1 cellular context compared by ENCODE assay signal in the genomic region with DNA sequence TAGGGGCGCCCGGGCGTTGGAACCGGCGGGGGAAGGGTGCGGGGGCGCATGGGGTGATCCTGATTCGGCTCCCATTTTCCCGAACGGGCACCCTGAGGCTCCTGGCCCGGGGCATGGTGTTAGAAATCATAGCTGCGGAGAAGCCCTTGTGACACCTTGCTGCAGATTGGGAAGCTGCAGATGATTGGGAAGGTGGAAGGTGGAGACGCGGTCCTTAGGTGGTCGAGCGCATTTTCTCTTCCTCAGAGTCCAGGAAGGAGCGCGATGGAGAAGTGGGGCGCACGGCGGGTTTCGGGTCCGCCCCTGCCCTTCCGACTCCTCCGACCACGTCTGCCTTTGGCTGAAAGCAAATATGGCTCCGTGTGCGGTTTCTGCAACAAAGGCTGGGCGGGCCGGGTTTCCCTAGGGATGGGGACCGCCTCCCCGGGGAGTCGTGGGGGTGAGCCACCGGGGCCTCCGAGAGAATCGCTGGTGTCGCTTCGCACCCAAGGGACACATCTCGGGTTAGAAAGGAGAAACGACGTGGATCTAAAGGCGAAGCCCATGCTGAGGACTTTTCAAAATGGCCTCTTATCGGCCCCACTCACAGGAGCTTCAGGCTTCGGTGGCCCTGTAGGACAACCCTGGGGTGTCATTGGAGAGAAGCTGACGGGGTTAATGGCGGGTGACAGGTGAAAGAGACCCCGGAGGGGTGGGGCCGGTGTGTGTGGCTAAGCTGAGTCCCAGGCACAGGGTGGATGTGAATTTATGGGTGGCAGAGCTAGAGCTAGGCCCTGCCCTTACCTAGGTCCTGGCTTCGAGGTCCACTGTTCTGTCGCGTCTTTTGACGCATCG.
TF ChIP-seq lines count a peak whose summit lies in the region.

No MANE protein-coding gene starts in this region.

TF ChIP-seq in HepG2, 621 proteins besides CTCF, POLR2A, EP300 and RAD21 (continued from another document):
- TF ChIP-seq, protein P1, sequence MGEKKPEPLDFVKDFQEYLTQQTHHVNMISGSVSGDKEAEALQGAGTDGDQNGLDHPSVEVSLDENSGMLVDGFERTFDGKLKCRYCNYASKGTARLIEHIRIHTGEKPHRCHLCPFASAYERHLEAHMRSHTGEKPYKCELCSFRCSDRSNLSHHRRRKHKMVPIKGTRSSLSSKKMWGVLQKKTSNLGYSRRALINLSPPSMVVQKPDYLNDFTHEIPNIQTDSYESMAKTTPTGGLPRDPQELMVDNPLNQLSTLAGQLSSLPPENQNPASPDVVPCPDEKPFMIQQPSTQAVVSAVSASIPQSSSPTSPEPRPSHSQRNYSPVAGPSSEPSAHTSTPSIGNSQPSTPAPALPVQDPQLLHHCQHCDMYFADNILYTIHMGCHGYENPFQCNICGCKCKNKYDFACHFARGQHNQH (CRISPR knock-in tag; IDR thresholded peaks at IDR 0.05), result no peak
- TF ChIP-seq SRY (CRISPR knock-in tag; IDR thresholded peaks at IDR 0.05), result 0 out of 2 replicates have a peak, but pooled peaks have one; percentile 12
- TF ChIP-seq, protein P2, sequence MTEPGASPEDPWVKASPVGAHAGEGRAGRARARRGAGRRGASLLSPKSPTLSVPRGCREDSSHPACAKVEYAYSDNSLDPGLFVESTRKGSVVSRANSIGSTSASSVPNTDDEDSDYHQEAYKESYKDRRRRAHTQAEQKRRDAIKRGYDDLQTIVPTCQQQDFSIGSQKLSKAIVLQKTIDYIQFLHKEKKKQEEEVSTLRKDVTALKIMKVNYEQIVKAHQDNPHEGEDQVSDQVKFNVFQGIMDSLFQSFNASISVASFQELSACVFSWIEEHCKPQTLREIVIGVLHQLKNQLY (CRISPR knock-in tag; IDR thresholded peaks at IDR 0.05), result no peak
- no peak for TF ChIP-seq MED1 (CRISPR knock-in tag; IDR thresholded peaks at IDR 0.05)
- TF ChIP-seq, protein P3, sequence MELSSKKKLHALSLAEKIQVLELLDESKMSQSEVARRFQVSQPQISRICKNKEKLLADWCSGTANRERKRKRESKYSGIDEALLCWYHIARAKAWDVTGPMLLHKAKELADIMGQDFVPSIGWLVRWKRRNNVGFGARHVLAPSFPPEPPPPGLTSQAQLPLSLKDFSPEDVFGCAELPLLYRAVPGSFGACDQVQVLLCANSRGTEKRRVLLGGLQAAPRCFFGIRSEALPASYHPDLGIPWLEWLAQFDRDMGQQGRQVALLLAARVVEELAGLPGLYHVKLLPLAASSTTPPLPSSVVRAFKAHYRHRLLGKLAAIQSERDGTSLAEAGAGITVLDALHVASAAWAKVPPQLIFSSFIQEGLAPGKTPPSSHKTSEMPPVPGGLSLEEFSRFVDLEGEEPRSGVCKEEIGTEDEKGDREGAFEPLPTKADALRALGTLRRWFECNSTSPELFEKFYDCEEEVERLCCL (CRISPR knock-in tag; IDR thresholded peaks at IDR 0.05; ENCODE audit: borderline replicate concordance), result no peak; the same call in 1 of the 2 replicates
- no peak for TF ChIP-seq RARG (CRISPR knock-in tag; IDR thresholded peaks at IDR 0.05; ENCODE audit: low read depth)
- no peak for TF ChIP-seq LCORL (IDR thresholded peaks at IDR 0.05)
- peak; percentile 48; the same call in 1 of the 2 replicates for TF ChIP-seq LCORL (CRISPR knock-in tag; IDR thresholded peaks at IDR 0.05)
- TF ChIP-seq PTBP1 (IDR thresholded peaks at IDR 0.05; ENCODE audit: low read depth, low read length, poor library complexity, severe bottlenecking), result no peak
- TF ChIP-seq ZSCAN12 (CRISPR knock-in tag; IDR thresholded peaks at IDR 0.05), result no peak
- no peak for TF ChIP-seq ZNF207 (IDR thresholded peaks at IDR 0.05; ENCODE audit: borderline replicate concordance)
- TF ChIP-seq POLR2AphosphoS5 (IDR thresholded peaks at IDR 0.05; ENCODE audit: low read depth, low read length), result peak; percentile 37
- no peak for TF ChIP-seq TBX3 (IDR thresholded peaks at IDR 0.05; ENCODE audit: borderline replicate concordance)
- TF ChIP-seq ZNF782 (CRISPR knock-in tag; IDR thresholded peaks at IDR 0.05; ENCODE audit: borderline replicate concordance), result no peak
- TF ChIP-seq ZNF674 (CRISPR knock-in tag; IDR thresholded peaks at IDR 0.05; ENCODE audit: low read depth), result no peak
- no peak for TF ChIP-seq GLI4 (CRISPR knock-in tag; IDR thresholded peaks at IDR 0.05; ENCODE audit: borderline replicate concordance)
- no peak for TF ChIP-seq ZFP36L1 (CRISPR knock-in tag; IDR thresholded peaks at IDR 0.05)
- TF ChIP-seq ZNF431 (CRISPR knock-in tag; IDR thresholded peaks at IDR 0.05; ENCODE audit: borderline replicate concordance, low read depth), result 0 out of 2 replicates have a peak, but pooled peaks have one; percentile 2
- no peak for TF ChIP-seq HNRNPH1 (optimal IDR thresholded peaks at IDR 0.05; ENCODE audit: low read depth, low read length)
- no peak for TF ChIP-seq ZNF773 (CRISPR knock-in tag; IDR thresholded peaks at IDR 0.05; ENCODE audit: borderline replicate concordance)
- no peak for TF ChIP-seq PAX8 (CRISPR knock-in tag; IDR thresholded peaks at IDR 0.05; ENCODE audit: borderline replicate concordance)
- TF ChIP-seq ZNF20 (CRISPR knock-in tag; IDR thresholded peaks at IDR 0.05), result no peak
- no peak for TF ChIP-seq NR2F1 (CRISPR knock-in tag; IDR thresholded peaks at IDR 0.05)
- TF ChIP-seq, protein P4, sequence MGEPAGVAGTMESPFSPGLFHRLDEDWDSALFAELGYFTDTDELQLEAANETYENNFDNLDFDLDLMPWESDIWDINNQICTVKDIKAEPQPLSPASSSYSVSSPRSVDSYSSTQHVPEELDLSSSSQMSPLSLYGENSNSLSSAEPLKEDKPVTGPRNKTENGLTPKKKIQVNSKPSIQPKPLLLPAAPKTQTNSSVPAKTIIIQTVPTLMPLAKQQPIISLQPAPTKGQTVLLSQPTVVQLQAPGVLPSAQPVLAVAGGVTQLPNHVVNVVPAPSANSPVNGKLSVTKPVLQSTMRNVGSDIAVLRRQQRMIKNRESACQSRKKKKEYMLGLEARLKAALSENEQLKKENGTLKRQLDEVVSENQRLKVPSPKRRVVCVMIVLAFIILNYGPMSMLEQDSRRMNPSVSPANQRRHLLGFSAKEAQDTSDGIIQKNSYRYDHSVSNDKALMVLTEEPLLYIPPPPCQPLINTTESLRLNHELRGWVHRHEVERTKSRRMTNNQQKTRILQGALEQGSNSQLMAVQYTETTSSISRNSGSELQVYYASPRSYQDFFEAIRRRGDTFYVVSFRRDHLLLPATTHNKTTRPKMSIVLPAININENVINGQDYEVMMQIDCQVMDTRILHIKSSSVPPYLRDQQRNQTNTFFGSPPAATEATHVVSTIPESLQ (CRISPR knock-in tag; conservative IDR thresholded peaks at IDR 0.05), result no peak
- TF ChIP-seq ZC3H4 (CRISPR knock-in tag; IDR thresholded peaks at IDR 0.05; ENCODE audit: borderline replicate concordance), result peak; percentile 32; the same call in 1 of the 2 replicates
- no peak; the same call in 1 of the 2 replicates for TF ChIP-seq SAFB2 (CRISPR knock-in tag; IDR thresholded peaks at IDR 0.05; ENCODE audit: borderline replicate concordance, low read depth)
- no peak for TF ChIP-seq ZNF225 (CRISPR knock-in tag; IDR thresholded peaks at IDR 0.05)
- no peak for TF ChIP-seq ZBTB7A (CRISPR knock-in tag; IDR thresholded peaks at IDR 0.05)
- TF ChIP-seq, protein P5, sequence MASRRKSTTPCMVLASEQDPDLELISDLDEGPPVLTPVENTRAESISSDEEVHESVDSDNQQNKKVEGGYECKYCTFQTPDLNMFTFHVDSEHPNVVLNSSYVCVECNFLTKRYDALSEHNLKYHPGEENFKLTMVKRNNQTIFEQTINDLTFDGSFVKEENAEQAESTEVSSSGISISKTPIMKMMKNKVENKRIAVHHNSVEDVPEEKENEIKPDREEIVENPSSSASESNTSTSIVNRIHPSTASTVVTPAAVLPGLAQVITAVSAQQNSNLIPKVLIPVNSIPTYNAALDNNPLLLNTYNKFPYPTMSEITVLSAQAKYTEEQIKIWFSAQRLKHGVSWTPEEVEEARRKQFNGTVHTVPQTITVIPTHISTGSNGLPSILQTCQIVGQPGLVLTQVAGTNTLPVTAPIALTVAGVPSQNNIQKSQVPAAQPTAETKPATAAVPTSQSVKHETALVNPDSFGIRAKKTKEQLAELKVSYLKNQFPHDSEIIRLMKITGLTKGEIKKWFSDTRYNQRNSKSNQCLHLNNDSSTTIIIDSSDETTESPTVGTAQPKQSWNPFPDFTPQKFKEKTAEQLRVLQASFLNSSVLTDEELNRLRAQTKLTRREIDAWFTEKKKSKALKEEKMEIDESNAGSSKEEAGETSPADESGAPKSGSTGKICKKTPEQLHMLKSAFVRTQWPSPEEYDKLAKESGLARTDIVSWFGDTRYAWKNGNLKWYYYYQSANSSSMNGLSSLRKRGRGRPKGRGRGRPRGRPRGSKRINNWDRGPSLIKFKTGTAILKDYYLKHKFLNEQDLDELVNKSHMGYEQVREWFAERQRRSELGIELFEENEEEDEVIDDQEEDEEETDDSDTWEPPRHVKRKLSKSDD (CRISPR knock-in tag; IDR thresholded peaks at IDR 0.05; ENCODE audit: low read depth), result no peak
- TF ChIP-seq FOXK1 (CRISPR knock-in tag; IDR thresholded peaks at IDR 0.05; ENCODE audit: borderline replicate concordance, low read depth), result 0 out of 2 replicates have a peak, but pooled peaks have one; percentile 2
- TF ChIP-seq HDAC6 (IDR thresholded peaks at IDR 0.05; ENCODE audit: low read depth, low read length), result 0 out of 2 replicates have a peak, but pooled peaks have one; percentile 32
- TF ChIP-seq, protein P6, sequence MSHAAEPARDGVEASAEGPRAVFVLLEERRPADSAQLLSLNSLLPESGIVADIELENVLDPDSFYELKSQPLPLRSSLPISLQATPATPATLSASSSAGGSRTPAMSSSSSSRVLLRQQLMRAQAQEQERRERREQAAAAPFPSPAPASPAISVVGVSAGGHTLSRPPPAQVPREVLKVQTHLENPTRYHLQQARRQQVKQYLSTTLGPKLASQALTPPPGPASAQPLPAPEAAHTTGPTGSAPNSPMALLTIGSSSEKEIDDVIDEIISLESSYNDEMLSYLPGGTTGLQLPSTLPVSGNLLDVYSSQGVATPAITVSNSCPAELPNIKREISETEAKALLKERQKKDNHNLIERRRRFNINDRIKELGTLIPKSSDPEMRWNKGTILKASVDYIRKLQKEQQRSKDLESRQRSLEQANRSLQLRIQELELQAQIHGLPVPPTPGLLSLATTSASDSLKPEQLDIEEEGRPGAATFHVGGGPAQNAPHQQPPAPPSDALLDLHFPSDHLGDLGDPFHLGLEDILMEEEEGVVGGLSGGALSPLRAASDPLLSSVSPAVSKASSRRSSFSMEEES (CRISPR knock-in tag; IDR thresholded peaks at IDR 0.05), result no peak
- no peak for TF ChIP-seq ISL2 (CRISPR knock-in tag; IDR thresholded peaks at IDR 0.05)
- TF ChIP-seq SETDB1 (CRISPR knock-in tag; IDR thresholded peaks at IDR 0.05; ENCODE audit: borderline replicate concordance), result no peak
- no peak for TF ChIP-seq ZMAT3 (CRISPR knock-in tag; conservative IDR thresholded peaks at IDR 0.05)
- no peak for TF ChIP-seq BCL6 (CRISPR knock-in tag; IDR thresholded peaks at IDR 0.05)
- TF ChIP-seq, protein P7, sequence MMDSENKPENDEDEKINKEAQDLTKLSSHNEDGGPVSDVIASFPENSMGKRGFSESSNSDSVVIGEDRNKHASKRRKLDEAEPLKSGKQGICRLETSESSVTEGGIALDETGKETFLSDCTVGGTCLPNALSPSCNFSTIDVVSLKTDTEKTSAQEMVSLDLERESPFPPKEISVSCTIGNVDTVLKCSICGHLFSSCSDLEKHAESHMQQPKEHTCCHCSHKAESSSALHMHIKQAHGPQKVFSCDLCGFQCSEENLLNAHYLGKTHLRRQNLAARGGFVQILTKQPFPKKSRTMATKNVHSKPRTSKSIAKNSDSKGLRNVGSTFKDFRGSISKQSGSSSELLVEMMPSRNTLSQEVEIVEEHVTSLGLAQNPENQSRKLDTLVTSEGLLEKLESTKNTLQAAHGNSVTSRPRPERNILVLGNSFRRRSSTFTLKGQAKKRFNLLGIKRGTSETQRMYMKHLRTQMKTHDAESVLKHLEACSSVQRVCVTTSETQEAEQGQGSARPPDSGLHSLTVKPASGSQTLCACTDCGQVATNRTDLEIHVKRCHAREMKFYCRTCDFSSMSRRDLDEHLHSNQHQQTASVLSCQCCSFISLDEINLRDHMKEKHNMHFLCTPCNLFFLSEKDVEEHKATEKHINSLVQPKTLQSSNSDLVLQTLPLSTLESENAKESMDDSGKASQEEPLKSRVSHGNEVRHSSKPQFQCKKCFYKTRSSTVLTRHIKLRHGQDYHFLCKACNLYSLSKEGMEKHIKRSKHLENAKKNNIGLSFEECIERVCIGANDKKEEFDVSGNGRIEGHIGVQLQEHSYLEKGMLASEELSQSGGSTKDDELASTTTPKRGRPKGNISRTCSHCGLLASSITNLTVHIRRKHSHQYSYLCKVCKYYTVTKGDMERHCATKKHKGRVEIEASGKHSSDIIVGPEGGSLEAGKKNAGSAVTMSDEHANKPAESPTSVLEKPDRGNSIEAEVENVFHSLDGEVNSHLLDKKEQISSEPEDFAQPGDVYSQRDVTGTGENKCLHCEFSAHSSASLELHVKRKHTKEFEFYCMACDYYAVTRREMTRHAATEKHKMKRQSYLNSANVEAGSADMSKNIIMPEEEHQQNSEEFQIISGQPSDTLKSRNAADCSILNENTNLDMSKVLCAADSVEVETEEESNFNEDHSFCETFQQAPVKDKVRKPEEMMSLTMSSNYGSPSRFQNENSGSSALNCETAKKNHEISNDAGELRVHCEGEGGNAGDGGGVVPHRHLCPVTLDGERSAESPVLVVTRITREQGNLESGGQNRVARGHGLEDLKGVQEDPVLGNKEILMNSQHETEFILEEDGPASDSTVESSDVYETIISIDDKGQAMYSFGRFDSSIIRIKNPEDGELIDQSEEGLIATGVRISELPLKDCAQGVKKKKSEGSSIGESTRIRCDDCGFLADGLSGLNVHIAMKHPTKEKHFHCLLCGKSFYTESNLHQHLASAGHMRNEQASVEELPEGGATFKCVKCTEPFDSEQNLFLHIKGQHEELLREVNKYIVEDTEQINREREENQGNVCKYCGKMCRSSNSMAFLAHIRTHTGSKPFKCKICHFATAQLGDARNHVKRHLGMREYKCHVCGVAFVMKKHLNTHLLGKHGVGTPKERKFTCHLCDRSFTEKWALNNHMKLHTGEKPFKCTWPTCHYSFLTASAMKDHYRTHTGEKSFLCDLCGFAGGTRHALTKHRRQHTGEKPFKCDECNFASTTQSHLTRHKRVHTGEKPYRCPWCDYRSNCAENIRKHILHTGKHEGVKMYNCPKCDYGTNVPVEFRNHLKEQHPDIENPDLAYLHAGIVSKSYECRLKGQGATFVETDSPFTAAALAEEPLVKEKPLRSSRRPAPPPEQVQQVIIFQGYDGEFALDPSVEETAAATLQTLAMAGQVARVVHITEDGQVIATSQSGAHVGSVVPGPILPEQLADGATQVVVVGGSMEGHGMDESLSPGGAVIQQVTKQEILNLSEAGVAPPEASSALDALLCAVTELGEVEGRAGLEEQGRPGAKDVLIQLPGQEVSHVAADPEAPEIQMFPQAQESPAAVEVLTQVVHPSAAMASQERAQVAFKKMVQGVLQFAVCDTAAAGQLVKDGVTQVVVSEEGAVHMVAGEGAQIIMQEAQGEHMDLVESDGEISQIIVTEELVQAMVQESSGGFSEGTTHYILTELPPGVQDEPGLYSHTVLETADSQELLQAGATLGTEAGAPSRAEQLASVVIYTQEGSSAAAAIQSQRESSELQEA (CRISPR knock-in tag; IDR thresholded peaks at IDR 0.05; ENCODE audit: not compliant biosample characterization), result no peak
- no peak for TF ChIP-seq HNF4G (IDR thresholded peaks at IDR 0.05; ENCODE audit: borderline replicate concordance, low read depth, low read length)
- TF ChIP-seq HNF4G (CRISPR knock-in tag; IDR thresholded peaks at IDR 0.05; ENCODE audit: borderline replicate concordance, low read depth), result no peak
TF ChIP-seq in HepG2: peak in this region for 63.
